In genomic region chr3:100756441-100756840, GRCh38 we compare ENCODE assay signal across 24 cellular contexts. TPM values are rescaled to one million over a fixed set of nuclear protein-coding genes. Genes with fewer than 3 reads are reported as not detected.
A peak's percentile ranks its signal among the peaks of the same experiment; 100 is the strongest.
DNase-seq lines count a peak whose midpoint lies in the region; ATAC-seq and TF ChIP-seq lines count a peak whose summit lies in the region.
"Had no signal": no experiment of that assay in that cellular context is flagged by ENCODE, and none has a peak within 500 bp of the region (broad histone marks: within the 10 kb centered on the region; RNA-seq: fewer than 3 reads in every experiment).

No MANE protein-coding gene starts in this region.

- no peaks in the 10 kb centered on the region for H3K9me3 Mint-ChIP-seq in CD14-positive monocyte
- H3K9me3 Mint-ChIP-seq: activated CD4-positive, alpha-beta memory T cell treated with anti-CD3 and anti-CD28 coated beads, Interleukin-2, amount 10 ng/mL, durations not matched to agents 7 days and 5 days; CD8-positive, alpha-beta memory T cell; neural crest cell; stimulated activated naive B cell treated with anti-CD40 and anti-IgM and Interleukin-4, amounts not matched to agents 10 μg/mL and 1 μg/mL and 100 μg/mL, for 72 hours had no signal

- ATAC-seq in HG02610 (IDR thresholded peaks at IDR 0.05; ENCODE audit: unreplicated experiment) (no peak), HG02973 (IDR thresholded peaks at IDR 0.05; ENCODE audit: unreplicated experiment) (no peak)
- ATAC-seq: left lung; mucosa of descending colon; stimulated activated naive B cell treated with anti-CD40 and anti-IgM and Interleukin-4, amounts not matched to agents 10 μg/mL and 1 μg/mL and 100 μg/mL, for 72 hours had no signal

- TF ChIP-seq CTCF in CD14-positive monocyte (IDR thresholded peaks at IDR 0.05), result no peak

- H3K4me1 ChIP-seq in SJCRH30, result peaks cover 36% of the 10 kb centered on the region
- H3K4me1 ChIP-seq: left lung had no signal

- peak overlapping the region; percentile 62 for H3K27ac ChIP-seq in SJCRH30
- H3K27ac ChIP-seq: left lung had no signal

- H3K36me3 ChIP-seq in SJCRH30, result peaks cover 19% of the 10 kb centered on the region

- peaks cover 0 to 1% (median 0%) of the 10 kb centered on the region in 3 donors for H3K27me3 Mint-ChIP-seq in CD14-positive monocyte (ENCODE audit: low read depth in 3 of 3)
- H3K27me3 Mint-ChIP-seq: activated CD4-positive, alpha-beta memory T cell treated with anti-CD3 and anti-CD28 coated beads, Interleukin-2, amount 10 ng/mL, durations not matched to agents 7 days and 5 days; CD8-positive, alpha-beta memory T cell; stimulated activated naive B cell treated with anti-CD40 and anti-IgM and Interleukin-4, amounts not matched to agents 10 μg/mL and 1 μg/mL and 100 μg/mL, for 72 hours had no signal

- DNase-seq in AG20443 (ENCODE audit: low spot score), result peak; percentile 30
- DNase-seq in SJCRH30, result peak; percentile 55 to 66
- peak; percentile 97 for DNase-seq in fibroblast of peridontal ligament (ENCODE audit: extremely low read depth)
- DNase-seq in medulla oblongata (ENCODE audit: extremely low spot score), result peak; percentile 8
- no peak for DNase-seq in anterior cingulate cortex (lab: John Stamatoyannopoulos, UW)
- DNase-seq in CD14-positive monocyte (ENCODE audit: low spot score), result no peak
- DNase-seq: activated CD4-positive, alpha-beta memory T cell treated with anti-CD3 and anti-CD28 coated beads, Interleukin-2, amount 10 ng/mL, durations not matched to agents 7 days and 5 days; activated effector memory CD4-positive, alpha-beta T cell treated with Interleukin-2 at 50 U/mL for 16 hours; CD8-positive, alpha-beta memory T cell; DMS79; GOT3; KG1; left lung; mucosa of descending colon; MV-4-11; NCI-H1694; NCI-H2171 treated with DMSO at 0.1 percent for 48 hours; NCI-H526; stimulated activated CD4-positive, alpha-beta T cell treated with anti-CD3 and anti-CD28 coated beads, Interleukin-2, amount 100 ng/mL, for 48 hours; stimulated activated naive B cell treated with anti-CD40 and anti-IgM and Interleukin-4, amounts not matched to agents 10 μg/mL and 1 μg/mL and 100 μg/mL, for 72 hours; testis had no signal

- H3K27me3 ChIP-seq in SJCRH30, result no peaks in the 10 kb centered on the region
- H3K27me3 ChIP-seq: left lung, testis had no signal

- no peaks in the 10 kb centered on the region; the same call in 1 of the 2 replicates for H3K9me3 ChIP-seq in SJCRH30 (replicated peaks)
- H3K9me3 ChIP-seq: left lung, mucosa of descending colon, testis had no signal

- peaks cover 35 to 37% of the 10 kb centered on the region in 2 donors for H3K36me3 Mint-ChIP-seq in CD14-positive monocyte

- no peaks in the 10 kb centered on the region for H3K4me1 Mint-ChIP-seq in CD14-positive monocyte
- H3K4me1 Mint-ChIP-seq: activated CD4-positive, alpha-beta memory T cell treated with anti-CD3 and anti-CD28 coated beads, Interleukin-2, amount 10 ng/mL, durations not matched to agents 7 days and 5 days; neural crest cell; stimulated activated naive B cell treated with anti-CD40 and anti-IgM and Interleukin-4, amounts not matched to agents 10 μg/mL and 1 μg/mL and 100 μg/mL, for 72 hours had no signal

- H3K4me3 ChIP-seq in SJCRH30, result no peak overlapping the region
- H3K4me3 ChIP-seq: left lung, mucosa of descending colon, testis had no signal

- no peak overlapping the region for H3K4me3 Mint-ChIP-seq in CD14-positive monocyte
- H3K4me3 Mint-ChIP-seq: activated CD4-positive, alpha-beta memory T cell treated with anti-CD3 and anti-CD28 coated beads, Interleukin-2, amount 10 ng/mL, durations not matched to agents 7 days and 5 days; CD8-positive, alpha-beta memory T cell; neural crest cell; stimulated activated naive B cell treated with anti-CD40 and anti-IgM and Interleukin-4, amounts not matched to agents 10 μg/mL and 1 μg/mL and 100 μg/mL, for 72 hours had no signal

- intact Hi-C loops in CD14-positive monocyte (cut with micrococcal nuclease), result no loop called here

- H3K27ac Mint-ChIP-seq in CD14-positive monocyte, result no peak overlapping the region
- H3K27ac Mint-ChIP-seq: activated CD4-positive, alpha-beta memory T cell treated with anti-CD3 and anti-CD28 coated beads, Interleukin-2, amount 10 ng/mL, durations not matched to agents 7 days and 5 days; stimulated activated naive B cell treated with anti-CD40 and anti-IgM and Interleukin-4, amounts not matched to agents 10 μg/mL and 1 μg/mL and 100 μg/mL, for 72 hours had no signal

RNA-seq across cellular contexts. Expression of gene TFG, which starts 47.1 kb away (rescaled TPM):
- total RNA-seq in SJCRH30 (2014; rRNA removed; shearing (Covaris generic)), result 161 and 184 TPM in 2 replicates
- polyA plus RNA-seq in CD14-positive monocyte, result 10 to 100 TPM; 37.9 to 51.2 TPM

Comparison
In these comparisons a context has a peak if more than half of its experiments do, and no peak if none do; other contexts are left out.
1. DNase-seq: peak in AG20443 (single experiment), SJCRH30 (2 of 2), fibroblast of peridontal ligament (single experiment) and medulla oblongata (single experiment); none in anterior cingulate cortex (0 of 58) and CD14-positive monocyte (single experiment).